13 cellular contexts compared by ENCODE assay signal in the genomic region with DNA sequence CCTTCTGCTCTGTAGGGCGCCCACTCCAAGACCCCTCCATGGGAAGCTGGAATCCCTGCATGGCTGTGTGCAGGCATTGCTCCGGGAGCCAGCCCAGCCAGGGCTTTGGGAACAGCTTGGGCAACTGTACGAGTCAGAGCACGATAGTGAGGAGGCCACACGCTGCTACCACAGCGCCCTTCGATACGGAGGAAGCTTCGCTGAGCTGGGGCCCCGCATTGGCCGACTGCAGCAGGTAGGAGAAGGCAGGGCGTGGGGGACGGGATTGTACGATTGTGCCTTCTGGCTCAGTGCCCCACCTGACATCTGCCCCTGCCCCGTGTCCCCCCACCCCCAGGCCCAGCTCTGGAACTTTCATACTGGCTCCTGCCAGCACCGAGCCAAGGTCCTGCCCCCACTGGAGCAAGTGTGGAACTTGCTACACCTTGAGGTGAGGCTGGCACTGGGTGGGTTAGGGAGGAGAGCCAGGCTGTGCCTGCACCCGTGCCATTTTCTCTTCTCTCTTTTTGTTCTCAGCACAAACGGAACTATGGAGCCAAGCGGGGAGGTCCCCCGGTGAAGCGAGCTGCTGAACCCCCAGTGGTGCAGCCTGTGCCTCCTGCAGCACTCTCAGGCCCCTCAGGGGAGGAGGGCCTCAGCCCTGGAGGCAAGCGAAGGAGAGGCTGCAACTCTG. TPM values are rescaled to one million over a fixed set of nuclear protein-coding genes. Genes with fewer than 3 reads are reported as not detected.
DNase-seq lines count a peak whose midpoint lies in the region; ATAC-seq, FAIRE-seq and TF ChIP-seq lines count a peak whose summit lies in the region.
"Had no signal": no experiment of that assay in that cellular context is flagged by ENCODE, and none has a peak within 500 bp of the region (broad histone marks: within the 10 kb centered on the region; RNA-seq: fewer than 3 reads in every experiment).

No MANE protein-coding gene starts in this region.

- peaks cover 0 to 5% (median 0%) of the 10 kb centered on the region in 7 donors for H3K9me3 Mint-ChIP-seq in CD14-positive monocyte
- no peaks in the 10 kb centered on the region for H3K9me3 Mint-ChIP-seq in activated naive CD8-positive, alpha-beta T cell treated with anti-CD3 and anti-CD28 coated beads for 36 hours
- no peaks in the 10 kb centered on the region for H3K9me3 Mint-ChIP-seq in natural killer cell treated with Interleukin-12 subunit alpha and Interleukin-12 subunit beta and Interleukin-15 and Interleukin-18, amount 100 ng/mL, for 72 hours
- H3K9me3 Mint-ChIP-seq: GM23338 had no signal

- H3K4me1 Mint-ChIP-seq in CD14-positive monocyte, result peaks cover 15% of the 10 kb centered on the region
- H3K4me1 Mint-ChIP-seq in activated naive CD8-positive, alpha-beta T cell treated with anti-CD3 and anti-CD28 coated beads for 36 hours, result peaks cover 44% of the 10 kb centered on the region
- H3K4me1 Mint-ChIP-seq in natural killer cell treated with Interleukin-12 subunit alpha and Interleukin-12 subunit beta and Interleukin-15 and Interleukin-18, amount 100 ng/mL, for 72 hours (ENCODE audit: low read depth in 2 of 2), result peaks cover 38 to 40% of the 10 kb centered on the region in 2 donors

- DNase-seq in CD14-positive monocyte (ENCODE audit: low spot score), result no peak
- no peak for DNase-seq in GM12891 (ENCODE audit: insufficient read length, low spot score)
- DNase-seq in activated naive CD8-positive, alpha-beta T cell treated with anti-CD3 and anti-CD28 coated beads for 36 hours, result no peak
- DNase-seq in natural killer cell treated with Interleukin-12 subunit alpha and Interleukin-12 subunit beta and Interleukin-15 and Interleukin-18, amount 100 ng/mL, for 72 hours (ENCODE audit: low spot score), result peak; percentile 56
- no peak for DNase-seq in GM03348 (ENCODE audit: low spot score)
- DNase-seq: activated gamma-delta T cell, COR-L47, MM.1S had no signal

- no peak for TF ChIP-seq CTCF in CD14-positive monocyte (IDR thresholded peaks at IDR 0.05)

- H3K36me3 Mint-ChIP-seq in CD14-positive monocyte, result peaks cover 42 to 67% of the 10 kb centered on the region in 2 donors
- peaks cover 32% of the 10 kb centered on the region for H3K36me3 Mint-ChIP-seq in activated naive CD8-positive, alpha-beta T cell treated with anti-CD3 and anti-CD28 coated beads for 36 hours
- H3K36me3 Mint-ChIP-seq in natural killer cell treated with Interleukin-12 subunit alpha and Interleukin-12 subunit beta and Interleukin-15 and Interleukin-18, amount 100 ng/mL, for 72 hours, result no peaks in the 10 kb centered on the region

- intact Hi-C loops in CD14-positive monocyte (cut with micrococcal nuclease), result no loop called here

- peaks cover 0 to 14% (median 3%) of the 10 kb centered on the region in 3 donors for H3K27me3 Mint-ChIP-seq in CD14-positive monocyte (ENCODE audit: low read depth in 3 of 3)
- H3K27me3 Mint-ChIP-seq in activated naive CD8-positive, alpha-beta T cell treated with anti-CD3 and anti-CD28 coated beads for 36 hours, result no peaks in the 10 kb centered on the region
- no peaks in the 10 kb centered on the region for H3K27me3 Mint-ChIP-seq in natural killer cell treated with Interleukin-12 subunit alpha and Interleukin-12 subunit beta and Interleukin-15 and Interleukin-18, amount 100 ng/mL, for 72 hours

- H3K4me3 Mint-ChIP-seq in CD14-positive monocyte, result peak overlapping the region in 1 of 2 donors; percentile 34
- H3K4me3 Mint-ChIP-seq in activated naive CD8-positive, alpha-beta T cell treated with anti-CD3 and anti-CD28 coated beads for 36 hours, result peak overlapping the region; percentile 97
- peak overlapping the region; percentile 93 for H3K4me3 Mint-ChIP-seq in natural killer cell treated with Interleukin-12 subunit alpha and Interleukin-12 subunit beta and Interleukin-15 and Interleukin-18, amount 100 ng/mL, for 72 hours

- no peak for ATAC-seq in natural killer cell treated with Interleukin-12 subunit alpha and Interleukin-12 subunit beta and Interleukin-15 and Interleukin-18, amount 100 ng/mL, for 72 hours
- ATAC-seq in HG02938 (IDR thresholded peaks at IDR 0.05; ENCODE audit: unreplicated experiment) (no peak), GM21367 (IDR thresholded peaks at IDR 0.05; ENCODE audit: unreplicated experiment) (no peak), GM18858 (IDR thresholded peaks at IDR 0.05; ENCODE audit: unreplicated experiment) (no peak)
- ATAC-seq: GM23338, heart left ventricle had no signal

- no peak for FAIRE-seq in GM12891 (lab: Jason Lieb, UNC)

- TF ChIP-seq POLR2A in GM12891 (IDR thresholded peaks at IDR 0.05; ENCODE audit: low read depth, low read length), result peak; percentile 35; the same call in 1 of the 2 replicates

- peak overlapping the region in 4 of 7 donors; percentile 36 to 100 (median 78) for H3K27ac Mint-ChIP-seq in CD14-positive monocyte
- peak overlapping the region; percentile 56 for H3K27ac Mint-ChIP-seq in activated naive CD8-positive, alpha-beta T cell treated with anti-CD3 and anti-CD28 coated beads for 36 hours
- peak overlapping the region; percentile 99 for H3K27ac Mint-ChIP-seq in natural killer cell treated with Interleukin-12 subunit alpha and Interleukin-12 subunit beta and Interleukin-15 and Interleukin-18, amount 100 ng/mL, for 72 hours
- H3K27ac Mint-ChIP-seq: GM23338 had no signal

TF ChIP-seq in GM12891, 5 proteins besides CTCF, POLR2A, EP300 and RAD21:
- no peak for TF ChIP-seq POLR2AphosphoS5 (IDR thresholded peaks at IDR 0.05; ENCODE audit: low read depth, low read length)
- no peak for TF ChIP-seq TAF1 (IDR thresholded peaks at IDR 0.05; ENCODE audit: low read depth, low read length)
- no peak for TF ChIP-seq PAX5 (IDR thresholded peaks at IDR 0.05; ENCODE audit: insufficient read depth, low read length, severe bottlenecking)
- TF ChIP-seq POU2F2 (IDR thresholded peaks at IDR 0.05; ENCODE audit: low read depth, low read length), result no peak
- TF ChIP-seq SPI1 (IDR thresholded peaks at IDR 0.05; ENCODE audit: low read depth, low read length), result no peak

RNA-seq across cellular contexts. Expression of gene TMEM88, which starts 8.7 kb away (rescaled TPM):
- not detected for polyA plus RNA-seq in CD14-positive monocyte
- polyA plus RNA-seq in GM12891 (2012; ENCODE audit: low read depth, missing spikeins), result 1.1 TPM
- 1 to 10 TPM; 4.2 to 4.8 TPM for total RNA-seq in activated naive CD8-positive, alpha-beta T cell treated with anti-CD3 and anti-CD28 coated beads for 36 hours
- total RNA-seq in natural killer cell treated with Interleukin-12 subunit alpha and Interleukin-12 subunit beta and Interleukin-15 and Interleukin-18, amount 100 ng/mL, for 72 hours, result 1 to 10 TPM; 2.4 to 2.7 TPM

RNA-seq across cellular contexts. Expression of gene NAA38, which starts 11.2 kb away (rescaled TPM):
- 100 to 1,000 TPM; 148 to 197 TPM for polyA plus RNA-seq in CD14-positive monocyte
- 137 TPM for polyA plus RNA-seq in GM12891 (2012; ENCODE audit: low read depth, missing spikeins)
- 10 to 100 TPM; 65.2 to 66.6 TPM for total RNA-seq in activated naive CD8-positive, alpha-beta T cell treated with anti-CD3 and anti-CD28 coated beads for 36 hours
- 100 to 1,000 TPM in 1 of 2 donors, 10 to 100 TPM in 1; 54.1 to 105 TPM for total RNA-seq in natural killer cell treated with Interleukin-12 subunit alpha and Interleukin-12 subunit beta and Interleukin-15 and Interleukin-18, amount 100 ng/mL, for 72 hours

RNA-seq across cellular contexts. Expression of gene CYB5D1, which starts 11.6 kb away (rescaled TPM):
- polyA plus RNA-seq in CD14-positive monocyte, result under 1 TPM; 0.50 to 0.98 TPM
- polyA plus RNA-seq in GM12891 (2012; ENCODE audit: low read depth, missing spikeins), result 3.7 TPM
- total RNA-seq in activated naive CD8-positive, alpha-beta T cell treated with anti-CD3 and anti-CD28 coated beads for 36 hours, result 10 to 100 TPM; 18.6 to 20.1 TPM
- 10 to 100 TPM; 11.3 to 12.9 TPM for total RNA-seq in natural killer cell treated with Interleukin-12 subunit alpha and Interleukin-12 subunit beta and Interleukin-15 and Interleukin-18, amount 100 ng/mL, for 72 hours

RNA-seq across cellular contexts. Expression of gene KDM6B, which starts 12.2 kb away (rescaled TPM):
- under 1 TPM; 0.37 to 0.44 TPM for polyA plus RNA-seq in CD14-positive monocyte
- 13.5 TPM for polyA plus RNA-seq in GM12891 (2012; ENCODE audit: low read depth, missing spikeins)
- 10 to 100 TPM; 44.5 to 47.6 TPM for total RNA-seq in activated naive CD8-positive, alpha-beta T cell treated with anti-CD3 and anti-CD28 coated beads for 36 hours
- 10 to 100 TPM; 52.0 to 67.6 TPM for total RNA-seq in natural killer cell treated with Interleukin-12 subunit alpha and Interleukin-12 subunit beta and Interleukin-15 and Interleukin-18, amount 100 ng/mL, for 72 hours

RNA-seq across cellular contexts. Expression of gene CHD3, which starts 42.4 kb away (rescaled TPM):
- polyA plus RNA-seq in CD14-positive monocyte, result under 1 TPM; 0.55 to 0.91 TPM
- polyA plus RNA-seq in GM12891 (2012; ENCODE audit: low read depth, missing spikeins), result 76.4 TPM
- total RNA-seq in activated naive CD8-positive, alpha-beta T cell treated with anti-CD3 and anti-CD28 coated beads for 36 hours, result 100 to 1,000 TPM; 123 to 129 TPM
- 100 to 1,000 TPM; 106 to 192 TPM for total RNA-seq in natural killer cell treated with Interleukin-12 subunit alpha and Interleukin-12 subunit beta and Interleukin-15 and Interleukin-18, amount 100 ng/mL, for 72 hours
